ENCODE assay signal across 8 cellular contexts in the genomic region with DNA sequence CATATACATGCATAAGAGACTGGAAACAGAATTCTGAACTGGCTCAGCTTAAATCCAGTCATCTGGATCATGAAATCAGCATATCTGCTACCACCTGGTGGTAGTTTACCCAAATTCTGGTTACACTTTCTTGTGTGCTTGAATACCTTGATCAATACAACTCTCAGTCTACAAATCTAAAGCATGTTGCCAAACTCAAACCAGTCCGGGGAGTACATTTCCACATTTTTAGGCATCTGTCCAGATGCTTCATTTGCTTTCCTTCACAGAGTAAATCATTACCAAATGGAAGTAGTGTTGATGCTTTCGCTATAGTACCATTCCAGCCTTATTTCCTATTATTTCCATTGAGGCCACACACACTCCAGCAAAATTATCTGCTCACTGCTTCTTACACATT.
A peak's percentile ranks its signal among the peaks of the same experiment; 100 is the strongest.
DNase-seq lines count a peak whose midpoint lies in the region; ATAC-seq and TF ChIP-seq lines count a peak whose summit lies in the region.

No MANE protein-coding gene starts in this region.

- TF ChIP-seq CTCF in foreskin fibroblast (IDR thresholded peaks at IDR 0.05; ENCODE audit: low read depth, low read length) = peak; percentile 12
- no peak for TF ChIP-seq CTCF in ascending aorta (IDR thresholded peaks at IDR 0.05)

- no peaks in the 10 kb centered on the region for H3K36me3 ChIP-seq in ascending aorta

- no peak for ATAC-seq in GM21528 (IDR thresholded peaks at IDR 0.05; ENCODE audit: low FRiP score, unreplicated experiment)

- DNase-seq in AG08395 (ENCODE audit: low spot score) (peak; percentile 15), GM19240 (ENCODE audit: insufficient read length, low spot score) (peak; percentile 7), OCI-M1 (lab: John Stamatoyannopoulos, UW) (peak; percentile 61), foreskin fibroblast (peak; percentile 41 to 77), ascending aorta (ENCODE audit: low spot score in 2 of 2) (no peak), NCI-H2029 treated with DMSO at 0.1 percent for 48 hours (lab: John Stamatoyannopoulos, UW) (no peak)
- no peak for DNase-seq in stimulated activated CD4-positive, alpha-beta T cell treated with anti-CD3 and anti-CD28 coated beads, Interleukin-15, amount 100 ng/mL, for 24 hours

- intact Hi-C loops in ascending aorta (cut with DNase I) = no loop called here

- no peaks in the 10 kb centered on the region for H3K4me1 ChIP-seq in ascending aorta

- H3K27ac ChIP-seq in ascending aorta = no peak overlapping the region

- H3K4me3 ChIP-seq in foreskin fibroblast (ENCODE audit: low read depth in 1 of 2, low read length in 2 of 2) = no peak overlapping the region
- H3K4me3 ChIP-seq in ascending aorta = no peak overlapping the region

- no peaks in the 10 kb centered on the region for H3K27me3 ChIP-seq in ascending aorta

- no peaks in the 10 kb centered on the region for H3K9me3 ChIP-seq in ascending aorta

Comparison
In these comparisons a context has a peak if more than half of its experiments do, and no peak if none do; other contexts are left out.
1. DNase-seq: peak in AG08395 (single experiment), GM19240 (single experiment), OCI-M1 (single experiment) and foreskin fibroblast (2 of 2); none in stimulated activated CD4-positive, alpha-beta T cell treated with anti-CD3 and anti-CD28 coated beads, Interleukin-15, amount 100 ng/mL, for 24 hours (single experiment), ascending aorta (0 of 2) and NCI-H2029 treated with DMSO at 0.1 percent for 48 hours (single experiment).